Comparison of ENCODE assay signal across 9 cellular contexts in genomic region chr3:61181874-61182273, GRCh38.
DNase-seq lines count a peak whose midpoint lies in the region; ATAC-seq lines count a peak whose summit lies in the region.
"Had no signal": no experiment of that assay in that cellular context is flagged by ENCODE, and none has a peak within 500 bp of the region (broad histone marks: within the 10 kb centered on the region; RNA-seq: fewer than 3 reads in every experiment).

No MANE protein-coding gene starts in this region.

- peak; percentile 98 for ATAC-seq in HG02852 (IDR thresholded peaks at IDR 0.05; ENCODE audit: unreplicated experiment)
- no peak for ATAC-seq in Right ventricle myocardium inferior

- DNase-seq in NOMO-1 (lab: John Stamatoyannopoulos, UW; ENCODE audit: unreplicated experiment in 2 of 2) (peak; percentile 2 to 22), NOMO-1 treated with dmso at 0.1 percent for 144 hours (lab: John Stamatoyannopoulos, UW; ENCODE audit: unreplicated experiment) (no peak), NCI-H69 (lab: John Stamatoyannopoulos, UW) (peak; percentile 65), kidney glomerular epithelial cell (lab: John Stamatoyannopoulos, UW) (peak; percentile 96), Right ventricle myocardium inferior (ENCODE audit: missing footprints) (no peak), iPS-NIHi7 (ENCODE audit: extremely low spot score) (no peak)
- DNase-seq in stimulated activated CD4-positive, alpha-beta T cell treated with anti-CD3 and anti-CD28 coated beads, Interleukin-2, amount 100 ng/mL, for 24 hours, result no peak
- DNase-seq: naive B cell had no signal

- intact Hi-C loops in Right ventricle myocardium inferior (cut with DNase I), result no loop called here

Comparison
In these comparisons a context has a peak if more than half of its experiments do, and no peak if none do; other contexts are left out.
1. DNase-seq: peak in NOMO-1 (2 of 2), NCI-H69 (single experiment) and kidney glomerular epithelial cell (single experiment); none in NOMO-1 treated with dmso at 0.1 percent for 144 hours (single experiment), Right ventricle myocardium inferior (single experiment), iPS-NIHi7 (single experiment) and stimulated activated CD4-positive, alpha-beta T cell treated with anti-CD3 and anti-CD28 coated beads, Interleukin-2, amount 100 ng/mL, for 24 hours (0 of 2).